18 cellular contexts compared by ENCODE assay signal in the genomic region with DNA sequence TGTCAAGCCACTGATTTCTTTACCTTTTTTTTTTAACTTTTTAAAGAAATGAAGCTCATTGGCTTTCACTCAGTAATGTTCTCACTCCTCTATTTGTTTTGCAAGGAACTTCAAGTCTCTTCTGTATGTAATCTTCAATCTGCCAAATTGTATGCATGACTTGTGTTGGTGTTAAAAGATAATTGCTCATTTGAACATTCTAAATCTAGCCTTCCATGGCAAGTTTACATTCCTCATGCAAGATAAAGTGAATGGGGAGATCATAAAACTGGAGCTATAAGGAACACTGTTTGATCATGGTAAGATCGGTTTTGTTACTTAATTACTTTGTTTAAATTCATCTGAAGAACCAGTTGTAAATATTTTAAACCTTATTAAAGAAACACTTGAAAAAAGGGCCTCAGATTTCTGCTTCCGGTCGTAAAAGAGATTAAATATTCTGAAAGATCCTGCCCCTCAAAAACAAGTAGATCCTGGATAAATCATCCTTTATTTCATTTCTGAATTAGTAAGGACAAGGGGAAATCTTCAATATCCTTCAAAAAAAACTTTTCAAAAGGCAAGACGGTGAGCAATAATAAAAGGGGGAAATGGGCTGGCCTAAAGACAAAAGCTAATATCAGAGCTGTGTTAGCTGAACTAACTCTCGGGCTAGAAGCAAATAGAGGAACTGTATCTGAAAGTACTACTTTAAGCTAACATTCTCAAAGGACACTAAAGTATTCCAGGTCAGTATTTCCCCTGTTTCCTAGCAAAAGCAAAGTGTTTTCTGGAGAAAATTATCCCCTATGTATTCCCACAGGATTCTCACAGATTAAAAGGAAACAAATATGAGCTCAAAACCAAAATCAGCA.
DNase-seq lines count a peak whose midpoint lies in the region; ATAC-seq and TF ChIP-seq lines count a peak whose summit lies in the region.
"Had no signal": no experiment of that assay in that cellular context is flagged by ENCODE, and none has a peak within 500 bp of the region (broad histone marks: within the 10 kb centered on the region; RNA-seq: fewer than 3 reads in every experiment).

No MANE protein-coding gene starts in this region.

- H3K27ac Mint-ChIP-seq in progenitor cell of endocrine pancreas: peak overlapping the region; percentile 35
- H3K27ac Mint-ChIP-seq: CD4-positive, CD25-positive, alpha-beta regulatory T cell had no signal

- no peaks in the 10 kb centered on the region for H3K36me3 ChIP-seq in SK-N-MC (ENCODE audit: insufficient read depth, low read length)
- no peaks in the 10 kb centered on the region for H3K36me3 ChIP-seq in hepatocyte (replicated peaks; ENCODE audit: insufficient read depth, low read depth)
- H3K36me3 ChIP-seq: BLaER1 had no signal

- no peaks in the 10 kb centered on the region for H3K27me3 ChIP-seq in hepatocyte

- no peak overlapping the region for H3K9ac ChIP-seq in SK-N-MC (ENCODE audit: insufficient read length)
- H3K9ac ChIP-seq: BLaER1 had no signal

- H3K27ac ChIP-seq in SK-N-MC (no peak overlapping the region), hepatocyte (no peak overlapping the region)
- H3K27ac ChIP-seq: BLaER1 had no signal

- no peaks in the 10 kb centered on the region for H3K27me3 Mint-ChIP-seq in progenitor cell of endocrine pancreas

- H3K36me3 Mint-ChIP-seq in progenitor cell of endocrine pancreas (ENCODE audit: insufficient read depth): no peaks in the 10 kb centered on the region
- H3K36me3 Mint-ChIP-seq: CD4-positive, CD25-positive, alpha-beta regulatory T cell had no signal

- H4K20me1 ChIP-seq in hepatocyte (ENCODE audit: insufficient read depth, poor library complexity, severe bottlenecking): no peaks in the 10 kb centered on the region

- H3K9me3 Mint-ChIP-seq in progenitor cell of endocrine pancreas (ENCODE audit: low read depth): no peaks in the 10 kb centered on the region
- H3K9me3 Mint-ChIP-seq: CD4-positive, CD25-positive, alpha-beta regulatory T cell had no signal

- H3K9me3 ChIP-seq in SK-N-MC (ENCODE audit: low read depth, low read length): no peaks in the 10 kb centered on the region
- no peaks in the 10 kb centered on the region for H3K9me3 ChIP-seq in hepatocyte (ENCODE audit: low read depth)
- H3K9me3 ChIP-seq: BLaER1 had no signal

- H3K4me1 ChIP-seq in hepatocyte (ENCODE audit: insufficient read depth): peaks cover 9% of the 10 kb centered on the region

- H3K4me1 Mint-ChIP-seq in progenitor cell of endocrine pancreas (ENCODE audit: low read depth): peaks cover 27% of the 10 kb centered on the region

- H3K4me3 Mint-ChIP-seq in progenitor cell of endocrine pancreas (ENCODE audit: low read depth): no peak overlapping the region
- H3K4me3 Mint-ChIP-seq: CD4-positive, CD25-positive, alpha-beta regulatory T cell had no signal

- TF ChIP-seq CTCF in hepatocyte (IDR thresholded peaks at IDR 0.05; ENCODE audit: poor library complexity): no peak
- no peak for TF ChIP-seq CTCF in progenitor cell of endocrine pancreas (IDR thresholded peaks at IDR 0.05; ENCODE audit: unreplicated experiment)

- H3K9me2 ChIP-seq in hepatocyte (replicated peaks; ENCODE audit: insufficient read depth): no peaks in the 10 kb centered on the region

- no peaks in the 10 kb centered on the region for H3K79me2 ChIP-seq in hepatocyte

- H2AFZ ChIP-seq in hepatocyte: no peak overlapping the region

- peak overlapping the region; percentile 12 for H3K4me2 ChIP-seq in hepatocyte
- H3K4me2 ChIP-seq: BLaER1 had no signal

- DNase-seq in NOMO-1 treated with DMSO at 0.1 percent for 48 hours (lab: John Stamatoyannopoulos, UW; ENCODE audit: unreplicated experiment) (peak; percentile 13), NOMO-1 (lab: John Stamatoyannopoulos, UW; ENCODE audit: unreplicated experiment in 2 of 2) (no peak), SK-N-MC (ENCODE audit: low read depth, low spot score) (peak; percentile 52), hepatocyte (ENCODE audit: low spot score) (no peak), progenitor cell of endocrine pancreas (ENCODE audit: low spot score, unreplicated experiment) (no peak), hepatic stellate cell (ENCODE audit: low spot score) (no peak)
- DNase-seq: CD4-positive, CD25-positive, alpha-beta regulatory T cell; DMS153; NCI-H1417; NCI-H1694; NCI-H2029 treated with DMSO at 0.1 percent for 48 hours; NCI-H446 treated with DMSO at 0.1 percent for 48 hours; NCI-H526 had no signal

- H3K4me3 ChIP-seq in SK-N-MC (peak overlapping the region; percentile 14), hepatocyte (no peak overlapping the region)
- H3K4me3 ChIP-seq: BLaER1, K562 had no signal

- no peak for ATAC-seq in GM21717 (IDR thresholded peaks at IDR 0.05; ENCODE audit: unreplicated experiment)
- no peak for ATAC-seq in HG03135 (IDR thresholded peaks at IDR 0.05; ENCODE audit: unreplicated experiment)
- ATAC-seq: K562, SK-N-SH treated with all-trans-retinoic acid at 6 μM for 48 hours had no signal

- WGBS in hepatocyte (ENCODE audit: low lambda C conversion rate, missing lambda C conversion rate): 37% methylated on average over 5 of the region's 5 CpGs

Comparison
In these comparisons a context has a peak if more than half of its experiments do, and no peak if none do; other contexts are left out.
1. DNase-seq: peak in NOMO-1 treated with DMSO at 0.1 percent for 48 hours (single experiment) and SK-N-MC (single experiment); none in NOMO-1 (0 of 2), hepatocyte (single experiment), progenitor cell of endocrine pancreas (single experiment) and hepatic stellate cell (single experiment).